In the genomic region with DNA sequence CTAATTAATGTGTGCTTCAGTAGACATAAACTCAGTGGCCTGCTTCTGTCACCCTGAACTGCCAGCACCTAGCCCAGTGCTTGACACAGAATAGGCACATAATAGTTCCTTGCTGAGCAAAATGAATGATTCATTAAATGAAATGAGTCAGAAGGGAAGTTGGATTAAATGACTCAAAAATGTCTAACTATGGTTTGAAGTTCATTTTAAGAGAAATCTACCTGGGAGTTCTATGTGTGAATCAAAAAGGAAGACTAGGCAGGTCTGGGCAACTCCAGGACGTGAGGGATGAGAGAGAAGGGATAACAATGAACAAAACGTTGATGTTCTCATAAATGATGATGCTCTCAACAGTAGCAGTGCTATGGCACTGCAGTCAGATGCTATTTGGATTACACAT, we compare ENCODE assay signal across 8 cellular contexts.
DNase-seq lines count a peak whose midpoint lies in the region; ATAC-seq and TF ChIP-seq lines count a peak whose summit lies in the region.

No MANE protein-coding gene starts in this region.

- no peak overlapping the region for H3K4me3 Mint-ChIP-seq in activated B cell treated with CpG ODN at 0.5 μM for 24 hours

- ATAC-seq in GM18909 (IDR thresholded peaks at IDR 0.05; ENCODE audit: poor library complexity, unreplicated experiment) (peak; percentile 88), HG03045 (IDR thresholded peaks at IDR 0.05; ENCODE audit: unreplicated experiment) (peak; percentile 82), activated B cell treated with CpG ODN at 0.5 μM for 24 hours (ENCODE audit: low read depth) (peak; percentile 45), body of pancreas (no peak)

- TF ChIP-seq POLR2A in body of pancreas (IDR thresholded peaks at IDR 0.05) = no peak

- H3K79me2 ChIP-seq in ACC112 (ENCODE audit: control insufficient read depth, insufficient read depth, low read length, unreplicated experiment) = no peaks in the 10 kb centered on the region

- intact Hi-C loops in activated B cell treated with CpG ODN at 0.5 μM for 24 hours (cut with micrococcal nuclease) = loop anchor here (1.0 kb wide), 1 partner anchor 15 kb away; no protein-coding TSS in a partner anchor
- intact Hi-C loops in body of pancreas (cut with DNase I) = no loop called here

- H3K36me3 Mint-ChIP-seq in activated B cell treated with CpG ODN at 0.5 μM for 24 hours (ENCODE audit: low read depth) = no peaks in the 10 kb centered on the region

- H3K9me3 ChIP-seq in body of pancreas = no peaks in the 10 kb centered on the region

- H3K27ac ChIP-seq in ACC112 (ENCODE audit: low read depth, low read length) (peak overlapping the region; percentile 74), body of pancreas (no peak overlapping the region)

- H3K4me3 ChIP-seq in ACC112 (ENCODE audit: low read depth, low read length) (peak overlapping the region; percentile 25; the same call in 1 of the 2 replicates), body of pancreas (no peak overlapping the region)

- CTCF ChIA-PET in activated B cell treated with CpG ODN at 0.5 μM for 24 hours (lab: Charles Lee) = no interaction called here

- H3K27ac Mint-ChIP-seq in activated B cell treated with CpG ODN at 0.5 μM for 24 hours = no peak overlapping the region

- no peaks in the 10 kb centered on the region for H3K9me3 Mint-ChIP-seq in activated B cell treated with CpG ODN at 0.5 μM for 24 hours

- peaks cover 9% of the 10 kb centered on the region for H3K4me1 Mint-ChIP-seq in activated B cell treated with CpG ODN at 0.5 μM for 24 hours

- POLR2A ChIA-PET in activated B cell treated with CpG ODN at 0.5 μM for 24 hours (lab: Charles Lee) = no interaction called here

- no peaks in the 10 kb centered on the region for H3K36me3 ChIP-seq in ACC112 (ENCODE audit: insufficient read depth, low read length)
- no peaks in the 10 kb centered on the region for H3K36me3 ChIP-seq in body of pancreas (replicated peaks in 1 of 2; ENCODE audit: insufficient read depth in 1 of 2, low read depth in 2 of 2)

- H3K27me3 ChIP-seq in ACC112 (ENCODE audit: insufficient read depth, low read length) (no peaks in the 10 kb centered on the region), body of pancreas (no peaks in the 10 kb centered on the region)

- 63 to 67% methylated on average over 2 of the region's 2 CpGs for WGBS in body of pancreas, 2 donors

- peak overlapping the region; percentile 7 for H2AFZ ChIP-seq in ACC112 (ENCODE audit: low read length, unreplicated experiment)

- no peak for DNase-seq in activated B cell treated with CpG ODN at 0.5 μM for 24 hours
- DNase-seq in NCI-H2107 (lab: John Stamatoyannopoulos, UW) = no peak
- no peak for DNase-seq in NCI-H1048 (lab: John Stamatoyannopoulos, UW)
- DNase-seq in activated naive CD4-positive, alpha-beta T cell (lab: John Stamatoyannopoulos, UW) = no peak
- no peak for DNase-seq in body of pancreas

- peaks cover 22% of the 10 kb centered on the region for H3K4me1 ChIP-seq in ACC112 (ENCODE audit: control insufficient read depth, insufficient read depth, low read length, unreplicated experiment)
- H3K4me1 ChIP-seq in body of pancreas = no peaks in the 10 kb centered on the region

- no peak for TF ChIP-seq CTCF in activated B cell treated with CpG ODN at 0.5 μM for 24 hours (IDR thresholded peaks at IDR 0.05)
- no peak for TF ChIP-seq CTCF in body of pancreas (IDR thresholded peaks at IDR 0.05)

- H3K27me3 Mint-ChIP-seq in activated B cell treated with CpG ODN at 0.5 μM for 24 hours = no peaks in the 10 kb centered on the region
